1 cellular context compared by ENCODE assay signal in genomic region chr15:40115670-40116093, GRCh38.
A peak's percentile ranks its signal among the peaks of the same experiment; 100 is the strongest.
TF ChIP-seq lines count a peak whose summit lies in the region.

No MANE protein-coding gene starts in this region.

TF ChIP-seq in HepG2, 621 proteins besides CTCF, POLR2A, EP300 and RAD21 (continued from another document and continues in another):
- no peak for TF ChIP-seq HINFP (CRISPR knock-in tag; IDR thresholded peaks at IDR 0.05; ENCODE audit: low read depth)
- TF ChIP-seq MLLT10 (CRISPR knock-in tag; IDR thresholded peaks at IDR 0.05): no peak
- no peak for TF ChIP-seq AHR (CRISPR knock-in tag; IDR thresholded peaks at IDR 0.05)
- no peak for TF ChIP-seq ZBTB34 (CRISPR knock-in tag; IDR thresholded peaks at IDR 0.05)
- no peak for TF ChIP-seq ZNF619 (CRISPR knock-in tag; IDR thresholded peaks at IDR 0.05)
- 0 out of 2 replicates have a peak, but pooled peaks have one; percentile 55 for TF ChIP-seq HNF1B (CRISPR knock-in tag; IDR thresholded peaks at IDR 0.05)
- no peak for TF ChIP-seq CREB3 (CRISPR knock-in tag; IDR thresholded peaks at IDR 0.05)
- no peak for TF ChIP-seq ZFP37 (CRISPR knock-in tag; IDR thresholded peaks at IDR 0.05; ENCODE audit: borderline replicate concordance)
- TF ChIP-seq ZBTB3 (CRISPR knock-in tag; IDR thresholded peaks at IDR 0.05; ENCODE audit: borderline replicate concordance, low read depth): no peak
- no peak for TF ChIP-seq MED8 (CRISPR knock-in tag; IDR thresholded peaks at IDR 0.05; ENCODE audit: insufficient replicate concordance)
- TF ChIP-seq PHF5A (CRISPR knock-in tag; IDR thresholded peaks at IDR 0.05; ENCODE audit: low read depth, unreplicated experiment): no peak
- no peak for TF ChIP-seq MIER3 (CRISPR knock-in tag; IDR thresholded peaks at IDR 0.05; ENCODE audit: borderline replicate concordance)
- no peak for TF ChIP-seq RBM39 (IDR thresholded peaks at IDR 0.05; ENCODE audit: low read depth, low read length, poor library complexity, severe bottlenecking)
- no peak for TF ChIP-seq CREM (IDR thresholded peaks at IDR 0.05)
- TF ChIP-seq CREM (CRISPR knock-in tag; IDR thresholded peaks at IDR 0.05): no peak
- TF ChIP-seq NR2F2 (IDR thresholded peaks at IDR 0.05; ENCODE audit: borderline replicate concordance, low read depth): peak; percentile 38; the same call in 1 of the 2 replicates
- TF ChIP-seq ZNF280B (CRISPR knock-in tag; IDR thresholded peaks at IDR 0.05; ENCODE audit: borderline replicate concordance): no peak
- no peak for TF ChIP-seq ZNF841 (CRISPR knock-in tag; IDR thresholded peaks at IDR 0.05; ENCODE audit: borderline replicate concordance)
- no peak for TF ChIP-seq GFI1 (CRISPR knock-in tag; IDR thresholded peaks at IDR 0.05; ENCODE audit: borderline replicate concordance)
- peak; percentile 88 for TF ChIP-seq GATAD2A (CRISPR knock-in tag; IDR thresholded peaks at IDR 0.05)
- no peak for TF ChIP-seq SOX6 (IDR thresholded peaks at IDR 0.05)
- peak; percentile 53; the same call in 1 of the 2 replicates for TF ChIP-seq SOX6 (CRISPR knock-in tag; IDR thresholded peaks at IDR 0.05)
- TF ChIP-seq HOXA7 (CRISPR knock-in tag; IDR thresholded peaks at IDR 0.05): no peak
- no peak for TF ChIP-seq CHCHD3 (CRISPR knock-in tag; IDR thresholded peaks at IDR 0.05)
- no peak for TF ChIP-seq RFX3 (CRISPR knock-in tag; IDR thresholded peaks at IDR 0.05)
- TF ChIP-seq ZNF672 (CRISPR knock-in tag; IDR thresholded peaks at IDR 0.05): no peak
- peak; percentile 56 for TF ChIP-seq ELF1 (CRISPR knock-in tag; IDR thresholded peaks at IDR 0.05)
- no peak for TF ChIP-seq ZNF260 (CRISPR knock-in tag; IDR thresholded peaks at IDR 0.05; ENCODE audit: borderline replicate concordance, low read depth)
- no peak; the same call in 1 of the 2 replicates for TF ChIP-seq ZNF143 (CRISPR knock-in tag; IDR thresholded peaks at IDR 0.05)
- peak; percentile 68 for TF ChIP-seq FOSL2 (CRISPR knock-in tag; IDR thresholded peaks at IDR 0.05)
- TF ChIP-seq ZBTB43 (CRISPR knock-in tag; conservative IDR thresholded peaks at IDR 0.05): no peak
- TF ChIP-seq ZNF282 (IDR thresholded peaks at IDR 0.05; ENCODE audit: partially characterized antibody): no peak
- no peak for TF ChIP-seq BRCA1 (CRISPR knock-in tag; IDR thresholded peaks at IDR 0.05)
- TF ChIP-seq GRHL1 (CRISPR knock-in tag; conservative IDR thresholded peaks at IDR 0.05): no peak
- TF ChIP-seq ZNF646 (CRISPR knock-in tag; IDR thresholded peaks at IDR 0.05): no peak
- TF ChIP-seq SAFB2 (CRISPR knock-in tag; IDR thresholded peaks at IDR 0.05; ENCODE audit: borderline replicate concordance, low read depth): no peak
- TF ChIP-seq ATF2 (CRISPR knock-in tag; IDR thresholded peaks at IDR 0.05): peak; percentile 89
- 0 out of 2 replicates have a peak, but pooled peaks have one; percentile 25 for TF ChIP-seq THAP7 (CRISPR knock-in tag; IDR thresholded peaks at IDR 0.05)
- TF ChIP-seq ZNF543 (CRISPR knock-in tag; IDR thresholded peaks at IDR 0.05): no peak
- TF ChIP-seq SPEN (CRISPR knock-in tag; IDR thresholded peaks at IDR 0.05; ENCODE audit: low read depth): no peak
- TF ChIP-seq E2F1 (CRISPR knock-in tag; IDR thresholded peaks at IDR 0.05): no peak
